Comparison of ENCODE assay signal across 19 cellular contexts in the genomic region with DNA sequence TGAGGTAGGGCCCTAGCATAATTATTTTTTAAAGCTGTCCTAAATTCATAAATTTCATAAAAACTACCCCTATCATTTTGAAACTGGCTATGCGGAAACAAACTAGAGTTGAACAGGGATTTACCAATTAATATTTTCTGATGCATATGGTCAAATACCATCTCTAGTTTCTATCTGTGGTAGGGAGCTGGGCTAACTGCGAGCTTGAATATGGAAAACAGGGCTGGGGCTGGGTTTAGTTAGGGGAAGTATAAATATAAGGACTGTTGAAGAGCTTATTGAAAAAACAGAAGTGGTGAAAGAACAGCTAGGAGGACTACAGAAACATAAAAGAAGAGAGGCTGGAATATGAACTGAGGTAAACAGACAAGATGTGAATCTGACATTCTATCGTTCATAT.
DNase-seq lines count a peak whose midpoint lies in the region; ATAC-seq lines count a peak whose summit lies in the region.
"Had no signal": no experiment of that assay in that cellular context is flagged by ENCODE, and none has a peak within 500 bp of the region (broad histone marks: within the 10 kb centered on the region; RNA-seq: fewer than 3 reads in every experiment).

No MANE protein-coding gene starts in this region.

- H3K4me3 Mint-ChIP-seq in stimulated activated naive CD8-positive, alpha-beta T cell treated with anti-CD3 and anti-CD28 coated beads, Interleukin-15, Interleukin-2, amounts not matched to agents 100 ng/mL and 50 ng/mL, for 24 hours = no peak overlapping the region
- H3K4me3 Mint-ChIP-seq in T-cell = peak overlapping the region in 1 of 3 donors; percentile 72
- peak overlapping the region; percentile 33 to 51 for H3K4me3 Mint-ChIP-seq in stimulated activated naive B cell treated with anti-CD40 and anti-IgM and Interleukin-4, amounts not matched to agents 10 μg/mL and 1 μg/mL and 100 μg/mL, for 72 hours

- H3K27ac Mint-ChIP-seq in stimulated activated naive CD8-positive, alpha-beta T cell treated with anti-CD3 and anti-CD28 coated beads, Interleukin-15, Interleukin-2, amounts not matched to agents 100 ng/mL and 50 ng/mL, for 24 hours = peak overlapping the region; percentile 61
- H3K27ac Mint-ChIP-seq in T-cell = peak overlapping the region; percentile 58 to 67
- peak overlapping the region; percentile 66 for H3K27ac Mint-ChIP-seq in stimulated activated naive B cell treated with anti-CD40 and anti-IgM and Interleukin-4, amounts not matched to agents 10 μg/mL and 1 μg/mL and 100 μg/mL, for 72 hours

- no peaks in the 10 kb centered on the region for H3K9me3 Mint-ChIP-seq in stimulated activated naive CD8-positive, alpha-beta T cell treated with anti-CD3 and anti-CD28 coated beads, Interleukin-15, Interleukin-2, amounts not matched to agents 100 ng/mL and 50 ng/mL, for 24 hours
- H3K9me3 Mint-ChIP-seq in T-cell = no peaks in the 10 kb centered on the region
- H3K9me3 Mint-ChIP-seq in stimulated activated naive B cell treated with anti-CD40 and anti-IgM and Interleukin-4, amounts not matched to agents 10 μg/mL and 1 μg/mL and 100 μg/mL, for 72 hours = peaks cover 0 to 9% of the 10 kb centered on the region in 2 donors

- H3K36me3 Mint-ChIP-seq in stimulated activated naive CD8-positive, alpha-beta T cell treated with anti-CD3 and anti-CD28 coated beads, Interleukin-15, Interleukin-2, amounts not matched to agents 100 ng/mL and 50 ng/mL, for 24 hours (ENCODE audit: low read depth) = peaks cover 7% of the 10 kb centered on the region
- no peaks in the 10 kb centered on the region for H3K36me3 Mint-ChIP-seq in T-cell
- peaks cover 12 to 22% of the 10 kb centered on the region in 2 donors for H3K36me3 Mint-ChIP-seq in stimulated activated naive B cell treated with anti-CD40 and anti-IgM and Interleukin-4, amounts not matched to agents 10 μg/mL and 1 μg/mL and 100 μg/mL, for 72 hours

- DNase-seq in stimulated activated naive CD8-positive, alpha-beta T cell treated with anti-CD3 and anti-CD28 coated beads, Interleukin-15, Interleukin-2, amounts not matched to agents 100 U/mL and 50 U/mL, for 24 hours = no peak
- peak; percentile 84 to 85 for DNase-seq in Kasumi-1 (lab: John Stamatoyannopoulos, UW)
- no peak for DNase-seq in T-cell
- DNase-seq in stimulated activated naive B cell treated with anti-CD40 and anti-IgM and Interleukin-4, amounts not matched to agents 10 μg/mL and 1 μg/mL and 100 μg/mL, for 72 hours = no peak
- DNase-seq in kidney tubule cell (ENCODE audit: low spot score) = no peak
- no peak for DNase-seq in ureter (ENCODE audit: low spot score)
- DNase-seq: ACHN; activated CD4-positive, CD25-positive, alpha-beta regulatory T cell; activated gamma-delta T cell; COR-L47; kidney glomerular epithelial cell; NCI-H1048; NCI-H748 treated with DMSO at 0.1 percent for 48 hours; occipital lobe; sigmoid colon; stimulated activated CD4-positive, alpha-beta T cell treated with anti-CD3 and anti-CD28 coated beads, Interleukin-2, amount 100 ng/mL, for 24 hours; substantia nigra had no signal

- POLR2A ChIA-PET in T-cell (lab: Charles Lee) = interaction anchor here (0.7 to 1.2 kb wide), 3 partner anchors 9 to 41 kb away, joined by 3 to 9 read pairs (median 3); no protein-coding TSS in a partner anchor

- ATAC-seq in stimulated activated naive CD8-positive, alpha-beta T cell treated with anti-CD3 and anti-CD28 coated beads, Interleukin-15, Interleukin-2, amounts not matched to agents 100 U/mL and 50 U/mL, for 24 hours = no peak
- ATAC-seq in T-cell (replicated peaks in 1 of 4) = no peak
- ATAC-seq in stimulated activated naive B cell treated with anti-CD40 and anti-IgM and Interleukin-4, amounts not matched to agents 10 μg/mL and 1 μg/mL and 100 μg/mL, for 72 hours (replicated peaks) = peak; percentile 29 to 43
- no peak for ATAC-seq in GM18873 (IDR thresholded peaks at IDR 0.05; ENCODE audit: low FRiP score, unreplicated experiment)

- peaks cover 69% of the 10 kb centered on the region for H3K4me1 Mint-ChIP-seq in stimulated activated naive CD8-positive, alpha-beta T cell treated with anti-CD3 and anti-CD28 coated beads, Interleukin-15, Interleukin-2, amounts not matched to agents 100 ng/mL and 50 ng/mL, for 24 hours (ENCODE audit: low read depth)
- H3K4me1 Mint-ChIP-seq in T-cell = peaks cover 57 to 67% (median 58%) of the 10 kb centered on the region in 3 donors
- peaks cover 52 to 93% of the 10 kb centered on the region in 2 donors for H3K4me1 Mint-ChIP-seq in stimulated activated naive B cell treated with anti-CD40 and anti-IgM and Interleukin-4, amounts not matched to agents 10 μg/mL and 1 μg/mL and 100 μg/mL, for 72 hours

- H3K27me3 Mint-ChIP-seq in stimulated activated naive CD8-positive, alpha-beta T cell treated with anti-CD3 and anti-CD28 coated beads, Interleukin-15, Interleukin-2, amounts not matched to agents 100 ng/mL and 50 ng/mL, for 24 hours = no peaks in the 10 kb centered on the region
- H3K27me3 Mint-ChIP-seq in T-cell = no peaks in the 10 kb centered on the region
- no peaks in the 10 kb centered on the region for H3K27me3 Mint-ChIP-seq in stimulated activated naive B cell treated with anti-CD40 and anti-IgM and Interleukin-4, amounts not matched to agents 10 μg/mL and 1 μg/mL and 100 μg/mL, for 72 hours

- CTCF ChIA-PET in T-cell (lab: Charles Lee) = interaction anchor here (0.5 to 1.5 kb wide), 3 partner anchors 52 to 93 kb away, joined by 3 read pairs; no protein-coding TSS in a partner anchor

Comparison
In these comparisons a context has a peak if more than half of its experiments do, and no peak if none do; other contexts are left out.
1. ATAC-seq: peak in stimulated activated naive B cell treated with anti-CD40 and anti-IgM and Interleukin-4, amounts not matched to agents 10 μg/mL and 1 μg/mL and 100 μg/mL, for 72 hours (2 of 2); none in stimulated activated naive CD8-positive, alpha-beta T cell treated with anti-CD3 and anti-CD28 coated beads, Interleukin-15, Interleukin-2, amounts not matched to agents 100 U/mL and 50 U/mL, for 24 hours (single experiment), T-cell (0 of 4) and GM18873 (single experiment).
2. DNase-seq: peak in Kasumi-1 (2 of 2); none in stimulated activated naive CD8-positive, alpha-beta T cell treated with anti-CD3 and anti-CD28 coated beads, Interleukin-15, Interleukin-2, amounts not matched to agents 100 U/mL and 50 U/mL, for 24 hours (single experiment), T-cell (0 of 34), stimulated activated naive B cell treated with anti-CD40 and anti-IgM and Interleukin-4, amounts not matched to agents 10 μg/mL and 1 μg/mL and 100 μg/mL, for 72 hours (single experiment), kidney tubule cell (single experiment) and ureter (single experiment).
3. Peak in every context shown above with its lines, with median percentiles within 50 percentile points of each other: H3K27ac Mint-ChIP-seq.